Comparison of ENCODE assay signal across 13 cellular contexts in genomic region chr14:103543140-103543539, GRCh38. TPM values are rescaled to one million over a fixed set of nuclear protein-coding genes. Genes with fewer than 3 reads are reported as not detected.
DNase-seq lines count a peak whose midpoint lies in the region; ATAC-seq and TF ChIP-seq lines count a peak whose summit lies in the region.
"Had no signal": no experiment of that assay in that cellular context is flagged by ENCODE, and none has a peak within 500 bp of the region (broad histone marks: within the 10 kb centered on the region; RNA-seq: fewer than 3 reads in every experiment).

No MANE protein-coding gene starts in this region.

- TF ChIP-seq POLR2A in thyroid gland (IDR thresholded peaks at IDR 0.05), result no peak

- peaks cover 15 to 97% (median 64%) of the 10 kb centered on the region in 11 experiments; a peak in 21 of 22 replicates for H4K20me1 ChIP-seq in BLaER1 treated with 17β-estradiol and CSF1 and Interleukin-3, amounts not matched to agents 10 nM and 100 nM

- peak overlapping the region in 2 of 10 experiments; percentile 32 to 41; a peak in 4 of 20 replicates for H3K4me3 ChIP-seq in BLaER1 treated with 17β-estradiol and CSF1 and Interleukin-3, amounts not matched to agents 10 nM and 100 nM
- H3K4me3 ChIP-seq in right atrium auricular region, result no peak overlapping the region
- no peak overlapping the region for H3K4me3 ChIP-seq in psoas muscle
- H3K4me3 ChIP-seq in thyroid gland (replicated peaks in 1 of 3), result no peak overlapping the region

- peaks cover 0 to 18% (median 0%) of the 10 kb centered on the region in 11 experiments; a peak in 5 of 22 replicates for H3K27me3 ChIP-seq in BLaER1 treated with 17β-estradiol and CSF1 and Interleukin-3, amounts not matched to agents 10 nM and 100 nM
- H3K27me3 ChIP-seq in right atrium auricular region (no peaks in the 10 kb centered on the region), psoas muscle (ENCODE audit: insufficient read depth in 3 of 3, low read length in 2 of 3) (no peaks in the 10 kb centered on the region), thyroid gland (no peaks in the 10 kb centered on the region)

- DNase-seq in RWPE1 (ENCODE audit: low spot score) (no peak), right atrium auricular region (ENCODE audit: low spot score) (no peak), psoas muscle (peak; percentile 19 to 52), thyroid gland (no peak), GM19240 (ENCODE audit: insufficient read length, low spot score) (no peak), NCI-H128 (lab: John Stamatoyannopoulos, UW; ENCODE audit: unreplicated experiment) (no peak)
- DNase-seq in stimulated activated effector memory CD8-positive, alpha-beta T cell treated with anti-CD3 and anti-CD28 coated beads, Interleukin-12 subunit alpha, Interleukin-12 subunit beta, amount 100 ng/mL, for 72 hours (ENCODE audit: low spot score in 2 of 2), result no peak
- DNase-seq: cortex of kidney, foreskin melanocyte, KG1, NCI-H226 had no signal

- no peaks in the 10 kb centered on the region for H3K9me3 Mint-ChIP-seq in stimulated activated effector memory CD8-positive, alpha-beta T cell treated with anti-CD3 and anti-CD28 coated beads, Interleukin-12 subunit alpha, Interleukin-12 subunit beta, amount 100 ng/mL, for 72 hours

- ATAC-seq in psoas muscle, result no peak
- ATAC-seq in stimulated activated effector memory CD8-positive, alpha-beta T cell treated with anti-CD3 and anti-CD28 coated beads, Interleukin-12 subunit alpha, Interleukin-12 subunit beta, amount 100 ng/mL, for 72 hours, result no peak

- H3K36me3 Mint-ChIP-seq in stimulated activated effector memory CD8-positive, alpha-beta T cell treated with anti-CD3 and anti-CD28 coated beads, Interleukin-12 subunit alpha, Interleukin-12 subunit beta, amount 100 ng/mL, for 72 hours, result peaks cover 6% of the 10 kb centered on the region

- peak overlapping the region; percentile 55 to 98 (median 85) for H3K4me2 ChIP-seq in BLaER1 treated with 17β-estradiol and CSF1 and Interleukin-3, amounts not matched to agents 10 nM and 100 nM

- no peaks in the 10 kb centered on the region for H3K9me3 ChIP-seq in BLaER1 treated with 17β-estradiol and CSF1 and Interleukin-3, amounts not matched to agents 10 nM and 100 nM (replicated peaks in 1 of 11)
- H3K9me3 ChIP-seq in right atrium auricular region (no peaks in the 10 kb centered on the region), psoas muscle (no peaks in the 10 kb centered on the region), thyroid gland (no peaks in the 10 kb centered on the region)

- H3K4me1 Mint-ChIP-seq in stimulated activated effector memory CD8-positive, alpha-beta T cell treated with anti-CD3 and anti-CD28 coated beads, Interleukin-12 subunit alpha, Interleukin-12 subunit beta, amount 100 ng/mL, for 72 hours, result no peaks in the 10 kb centered on the region

- 72 to 75% (median 72%) methylated on average over 8 to 10 of the region's 10 CpGs for WGBS in psoas muscle, 3 donors
- 73 to 76% methylated on average over 3 to 5 of the region's 10 CpGs for WGBS in thyroid gland, 2 donors

- CTCF ChIA-PET in RWPE1 (lab: Yijun Ruan, JAX), result interaction anchor here (0.6 to 3.2 kb wide), 4 partner anchors 22 to 665 kb away, joined by 3 to 21 read pairs (median 10); no protein-coding TSS in a partner anchor

- no peak overlapping the region for H3K27ac Mint-ChIP-seq in stimulated activated effector memory CD8-positive, alpha-beta T cell treated with anti-CD3 and anti-CD28 coated beads, Interleukin-12 subunit alpha, Interleukin-12 subunit beta, amount 100 ng/mL, for 72 hours

- H3K4me1 ChIP-seq in BLaER1 treated with 17β-estradiol and CSF1 and Interleukin-3, amounts not matched to agents 10 nM and 100 nM, result peaks cover 43 to 100% (median 96%) of the 10 kb centered on the region in 10 experiments
- peaks cover 0 to 74% of the 10 kb centered on the region in 2 donors for H3K4me1 ChIP-seq in right atrium auricular region
- H3K4me1 ChIP-seq in psoas muscle, result peaks cover 55% of the 10 kb centered on the region
- peaks cover 42 to 82% of the 10 kb centered on the region in 2 donors for H3K4me1 ChIP-seq in thyroid gland

- H3K9ac ChIP-seq in BLaER1 treated with 17β-estradiol and CSF1 and Interleukin-3, amounts not matched to agents 10 nM and 100 nM, result peak overlapping the region in 10 of 11 experiments; percentile 11 to 71 (median 51); a peak in 14 of 22 replicates

- POLR2A ChIA-PET in RWPE1 (lab: Yijun Ruan, JAX; ENCODE audit: low non-redundant PET), result interaction anchor here (1.1 to 1.4 kb wide), 2 partner anchors 9 to 22 kb away, joined by 3 to 4 read pairs; no protein-coding TSS in a partner anchor

- no peaks in the 10 kb centered on the region for H3K36me3 ChIP-seq in BLaER1 treated with 17β-estradiol and CSF1 and Interleukin-3, amounts not matched to agents 10 nM and 100 nM
- H3K36me3 ChIP-seq in right atrium auricular region (no peaks in the 10 kb centered on the region), psoas muscle (ENCODE audit: insufficient read depth in 1 of 2, low read depth in 1 of 2) (no peaks in the 10 kb centered on the region), thyroid gland (no peaks in the 10 kb centered on the region)

- no peak overlapping the region for H3K4me3 Mint-ChIP-seq in stimulated activated effector memory CD8-positive, alpha-beta T cell treated with anti-CD3 and anti-CD28 coated beads, Interleukin-12 subunit alpha, Interleukin-12 subunit beta, amount 100 ng/mL, for 72 hours

- TF ChIP-seq CTCF in RWPE1 (conservative IDR thresholded peaks at IDR 0.05; ENCODE audit: low read depth) (no peak), right atrium auricular region (IDR thresholded peaks at IDR 0.05) (no peak), psoas muscle (IDR thresholded peaks at IDR 0.05) (no peak), thyroid gland (IDR thresholded peaks at IDR 0.05) (no peak)

- intact Hi-C loops in psoas muscle (cut with DNase I), result loop anchor here in 1 of 2 donors (10.0 kb wide), 1 partner anchor 48 kb away; no protein-coding TSS in a partner anchor
- intact Hi-C loops in thyroid gland (cut with DNase I), result no loop called here

- peak overlapping the region in 6 of 11 experiments; percentile 30 to 65 (median 56); a peak in 8 of 22 replicates for H3K27ac ChIP-seq in BLaER1 treated with 17β-estradiol and CSF1 and Interleukin-3, amounts not matched to agents 10 nM and 100 nM
- H3K27ac ChIP-seq in RWPE1 (peak overlapping the region; percentile 100), right atrium auricular region (peak overlapping the region; percentile 72 to 82), psoas muscle (no peak overlapping the region), thyroid gland (peak overlapping the region in 1 of 3 donors; percentile 71)
- H3K27ac ChIP-seq: VCaP had no signal

RNA-seq across cellular contexts. Expression of gene TRMT61A, which starts 14.1 kb away (rescaled TPM):
- total RNA-seq in right atrium auricular region (1 to 10 TPM; 4.4 to 7.4 TPM), psoas muscle (10 to 100 TPM in 1 of 4 donors, 1 to 10 TPM in 3; 6.5 to 12.7 (median 7.8) TPM), thyroid gland (10 to 100 TPM; 14.9 to 24.4 (median 21.3) TPM)
- polyA plus RNA-seq in psoas muscle, result 10 to 100 TPM; 13.1 to 29.5 (median 13.3) TPM

RNA-seq across cellular contexts. Expression of gene BAG5, which starts 19.3 kb away (rescaled TPM):
- total RNA-seq in right atrium auricular region (10 to 100 TPM; 16.1 to 17.7 TPM), psoas muscle (10 to 100 TPM; 15.4 to 29.5 (median 23.2) TPM), thyroid gland (10 to 100 TPM; 39.4 to 77.5 (median 44.4) TPM)
- polyA plus RNA-seq in psoas muscle, result 10 to 100 TPM in 2 of 3 donors, 1 to 10 TPM in 1; 8.7 to 25.4 (median 14.1) TPM

RNA-seq across cellular contexts. Expression of gene COA8, which starts 19.6 kb away (rescaled TPM):
- 10 to 100 TPM; 21.3 to 53.2 TPM for total RNA-seq in right atrium auricular region
- total RNA-seq in psoas muscle, result 100 to 1,000 TPM in 1 of 4 donors, 10 to 100 TPM in 3; 73.6 to 101 (median 80.0) TPM
- polyA plus RNA-seq in psoas muscle, result 100 to 1,000 TPM; 118 to 171 (median 141) TPM
- 10 to 100 TPM; 25.9 to 50.4 (median 33.6) TPM for total RNA-seq in thyroid gland

RNA-seq across cellular contexts. Expression of gene CKB, which starts 20.5 kb away (rescaled TPM):
- 100 to 1,000 TPM; 546 to 707 TPM for total RNA-seq in right atrium auricular region
- total RNA-seq in psoas muscle, result 100 to 1,000 TPM in 1 of 4 donors, 10 to 100 TPM in 3; 19.5 to 116 (median 33.0) TPM
- polyA plus RNA-seq in psoas muscle, result 100 to 1,000 TPM in 1 of 3 donors, 10 to 100 TPM in 2; 21.2 to 383 (median 67.0) TPM
- 100 to 1,000 TPM; 190 to 373 (median 266) TPM for total RNA-seq in thyroid gland

Comparison
In these comparisons a context has a peak if more than half of its experiments do, and no peak if none do; other contexts are left out.
1. DNase-seq: peak in psoas muscle (2 of 2); none in RWPE1 (single experiment), right atrium auricular region (single experiment), stimulated activated effector memory CD8-positive, alpha-beta T cell treated with anti-CD3 and anti-CD28 coated beads, Interleukin-12 subunit alpha, Interleukin-12 subunit beta, amount 100 ng/mL, for 72 hours (0 of 2), thyroid gland (0 of 2), GM19240 (single experiment) and NCI-H128 (single experiment).